Comparison of ENCODE assay signal across 1 cellular context in the genomic region with DNA sequence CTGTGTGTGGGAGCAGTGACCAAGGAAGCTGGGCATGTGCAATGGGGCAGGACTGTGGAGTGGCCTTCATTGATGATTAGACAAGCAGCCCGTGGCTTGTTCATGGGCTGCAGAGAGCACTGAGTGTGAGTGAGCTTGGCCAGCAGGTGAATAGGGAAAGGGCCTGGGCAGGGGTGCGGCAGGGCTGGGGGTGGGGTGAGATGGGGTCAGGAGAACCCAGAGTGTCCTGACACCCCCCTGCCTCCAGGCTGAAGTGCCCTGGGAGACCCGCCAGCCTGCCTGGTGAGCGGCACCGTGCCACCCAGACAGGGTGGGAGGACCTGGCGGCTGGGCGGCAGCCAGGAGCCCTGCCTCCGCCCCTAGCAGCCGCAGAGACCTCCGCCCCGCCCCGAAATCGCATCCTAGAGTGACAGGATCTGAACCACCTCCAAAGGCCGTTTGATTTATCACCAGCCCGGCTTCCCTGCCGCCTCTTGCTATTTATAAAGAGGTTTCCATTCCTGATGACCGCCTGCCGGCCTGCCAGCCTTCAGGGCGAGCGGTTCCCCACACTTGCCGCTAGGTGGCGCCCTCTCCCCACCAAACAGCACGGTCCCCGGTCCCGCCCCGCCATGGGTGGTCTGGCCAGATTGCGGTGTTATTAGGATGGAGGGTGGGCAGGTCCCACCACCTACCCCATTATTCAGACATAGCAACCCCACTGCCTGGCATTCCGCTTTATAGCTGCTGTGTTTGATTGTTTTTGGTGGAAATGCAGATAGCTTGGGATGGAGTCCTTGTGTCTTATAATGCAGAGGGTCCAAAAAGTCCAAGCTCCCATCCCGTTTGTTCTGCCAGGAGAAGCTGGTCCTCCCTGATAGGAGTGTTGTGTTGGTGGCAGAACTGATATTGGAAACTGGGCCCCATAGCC.
TF ChIP-seq lines count a peak whose summit lies in the region.

No MANE protein-coding gene starts in this region.

TF ChIP-seq in K562, 482 proteins besides CTCF, POLR2A, EP300 and RAD21 (continues in another document):
- TF ChIP-seq ZSCAN32 (CRISPR knock-in tag; IDR thresholded peaks at IDR 0.05) (no peak), ZSCAN29 (IDR thresholded peaks at IDR 0.05) (no peak), KLF10 (CRISPR knock-in tag; IDR thresholded peaks at IDR 0.05) (no peak), CEBPB (tag; IDR thresholded peaks at IDR 0.05) (no peak), TARDBP (IDR thresholded peaks at IDR 0.05) (no peak), PHF21A (IDR thresholded peaks at IDR 0.05; ENCODE audit: borderline replicate concordance, low read depth) (peak; percentile 95), HDAC2 (IDR thresholded peaks at IDR 0.05) (no peak), HEY1 (CRISPR knock-in tag; IDR thresholded peaks at IDR 0.05; ENCODE audit: borderline replicate concordance) (no peak), ZNF311 (CRISPR knock-in tag; IDR thresholded peaks at IDR 0.05) (no peak), ZNF583 (CRISPR knock-in tag; IDR thresholded peaks at IDR 0.05) (no peak), HNRNPH1 (optimal IDR thresholded peaks at IDR 0.05; ENCODE audit: low read depth, low read length) (no peak), SETDB1 (IDR thresholded peaks at IDR 0.05; ENCODE audit: low read length) (no peak), CHD2 (IDR thresholded peaks at IDR 0.05; ENCODE audit: low read depth, low read length) (no peak), TBL1XR1 (IDR thresholded peaks at IDR 0.05; ENCODE audit: low read length in 2 of 2) (0 out of 4 replicates have a peak, but pooled peaks of 1 of the 2 experiments have one; percentile 53), CBX5 (IDR thresholded peaks at IDR 0.05; ENCODE audit: borderline replicate concordance, low read depth) (no peak), MTA1 (IDR thresholded peaks at IDR 0.05; ENCODE audit: borderline replicate concordance) (no peak), MCM2 (IDR thresholded peaks at IDR 0.05; ENCODE audit: low read depth) (no peak), JUN (IDR thresholded peaks at IDR 0.05; ENCODE audit: borderline replicate concordance, low read depth, low read length) (0 out of 2 replicates have a peak, but pooled peaks have one; percentile 30), JUN (CRISPR knock-in tag; IDR thresholded peaks at IDR 0.05; ENCODE audit: borderline replicate concordance) (no peak), GABPB2 (CRISPR knock-in tag; conservative IDR thresholded peaks at IDR 0.05) (no peak), U2AF1 (optimal IDR thresholded peaks at IDR 0.05; ENCODE audit: low read depth, low read length) (no peak), PHB (CRISPR knock-in tag; IDR thresholded peaks at IDR 0.05) (no peak), PCBP1 (IDR thresholded peaks at IDR 0.05; ENCODE audit: low read depth, low read length, poor library complexity, severe bottlenecking) (peak; percentile 32), ZNF24 (IDR thresholded peaks at IDR 0.05) (no peak), NUFIP1 (IDR thresholded peaks at IDR 0.05; ENCODE audit: partially characterized antibody) (no peak), RNF2 (IDR thresholded peaks at IDR 0.05) (no peak), PHTF2 (CRISPR knock-in tag; IDR thresholded peaks at IDR 0.05) (no peak), ZEB2 (IDR thresholded peaks at IDR 0.05) (no peak), CBX1 (IDR thresholded peaks at IDR 0.05; ENCODE audit: low read depth) (no peak), GATA2 (CRISPR knock-in tag; IDR thresholded peaks at IDR 0.05) (no peak), PRMT5 (CRISPR knock-in tag; IDR thresholded peaks at IDR 0.05) (no peak), SLC30A9 (CRISPR knock-in tag; IDR thresholded peaks at IDR 0.05) (no peak), SAFB2 (IDR thresholded peaks at IDR 0.05; ENCODE audit: borderline replicate concordance, low read depth, low read length, severe bottlenecking) (no peak), HNRNPK (IDR thresholded peaks at IDR 0.05; ENCODE audit: low read depth, low read length, poor library complexity, severe bottlenecking) (no peak), ZBTB8A (IDR thresholded peaks at IDR 0.05; ENCODE audit: partially characterized antibody) (no peak), YBX1 (IDR thresholded peaks at IDR 0.05) (no peak), ZNF41 (CRISPR knock-in tag; conservative IDR thresholded peaks at IDR 0.05) (no peak), C11orf30 (IDR thresholded peaks at IDR 0.05; ENCODE audit: low read depth) (no peak), LEF1 (IDR thresholded peaks at IDR 0.05) (no peak), DDX20 (tag; IDR thresholded peaks at IDR 0.05; ENCODE audit: low read depth) (no peak)
- TF ChIP-seq, protein P1, sequence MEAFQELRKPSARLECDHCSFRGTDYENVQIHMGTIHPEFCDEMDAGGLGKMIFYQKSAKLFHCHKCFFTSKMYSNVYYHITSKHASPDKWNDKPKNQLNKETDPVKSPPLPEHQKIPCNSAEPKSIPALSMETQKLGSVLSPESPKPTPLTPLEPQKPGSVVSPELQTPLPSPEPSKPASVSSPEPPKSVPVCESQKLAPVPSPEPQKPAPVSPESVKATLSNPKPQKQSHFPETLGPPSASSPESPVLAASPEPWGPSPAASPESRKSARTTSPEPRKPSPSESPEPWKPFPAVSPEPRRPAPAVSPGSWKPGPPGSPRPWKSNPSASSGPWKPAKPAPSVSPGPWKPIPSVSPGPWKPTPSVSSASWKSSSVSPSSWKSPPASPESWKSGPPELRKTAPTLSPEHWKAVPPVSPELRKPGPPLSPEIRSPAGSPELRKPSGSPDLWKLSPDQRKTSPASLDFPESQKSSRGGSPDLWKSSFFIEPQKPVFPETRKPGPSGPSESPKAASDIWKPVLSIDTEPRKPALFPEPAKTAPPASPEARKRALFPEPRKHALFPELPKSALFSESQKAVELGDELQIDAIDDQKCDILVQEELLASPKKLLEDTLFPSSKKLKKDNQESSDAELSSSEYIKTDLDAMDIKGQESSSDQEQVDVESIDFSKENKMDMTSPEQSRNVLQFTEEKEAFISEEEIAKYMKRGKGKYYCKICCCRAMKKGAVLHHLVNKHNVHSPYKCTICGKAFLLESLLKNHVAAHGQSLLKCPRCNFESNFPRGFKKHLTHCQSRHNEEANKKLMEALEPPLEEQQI (IDR thresholded peaks at IDR 0.05): no peak
- TF ChIP-seq, protein P2, sequence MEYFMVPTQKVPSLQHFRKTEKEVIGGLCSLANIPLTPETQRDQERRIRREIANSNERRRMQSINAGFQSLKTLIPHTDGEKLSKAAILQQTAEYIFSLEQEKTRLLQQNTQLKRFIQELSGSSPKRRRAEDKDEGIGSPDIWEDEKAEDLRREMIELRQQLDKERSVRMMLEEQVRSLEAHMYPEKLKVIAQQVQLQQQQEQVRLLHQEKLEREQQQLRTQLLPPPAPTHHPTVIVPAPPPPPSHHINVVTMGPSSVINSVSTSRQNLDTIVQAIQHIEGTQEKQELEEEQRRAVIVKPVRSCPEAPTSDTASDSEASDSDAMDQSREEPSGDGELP (CRISPR knock-in tag; IDR thresholded peaks at IDR 0.05; ENCODE audit: borderline replicate concordance): peak; percentile 9; the same call in 1 of the 2 replicates
- TF ChIP-seq, protein P3, sequence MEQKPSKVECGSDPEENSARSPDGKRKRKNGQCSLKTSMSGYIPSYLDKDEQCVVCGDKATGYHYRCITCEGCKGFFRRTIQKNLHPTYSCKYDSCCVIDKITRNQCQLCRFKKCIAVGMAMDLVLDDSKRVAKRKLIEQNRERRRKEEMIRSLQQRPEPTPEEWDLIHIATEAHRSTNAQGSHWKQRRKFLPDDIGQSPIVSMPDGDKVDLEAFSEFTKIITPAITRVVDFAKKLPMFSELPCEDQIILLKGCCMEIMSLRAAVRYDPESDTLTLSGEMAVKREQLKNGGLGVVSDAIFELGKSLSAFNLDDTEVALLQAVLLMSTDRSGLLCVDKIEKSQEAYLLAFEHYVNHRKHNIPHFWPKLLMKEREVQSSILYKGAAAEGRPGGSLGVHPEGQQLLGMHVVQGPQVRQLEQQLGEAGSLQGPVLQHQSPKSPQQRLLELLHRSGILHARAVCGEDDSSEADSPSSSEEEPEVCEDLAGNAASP (IDR thresholded peaks at IDR 0.05): no peak
- TF ChIP-seq, protein P4, sequence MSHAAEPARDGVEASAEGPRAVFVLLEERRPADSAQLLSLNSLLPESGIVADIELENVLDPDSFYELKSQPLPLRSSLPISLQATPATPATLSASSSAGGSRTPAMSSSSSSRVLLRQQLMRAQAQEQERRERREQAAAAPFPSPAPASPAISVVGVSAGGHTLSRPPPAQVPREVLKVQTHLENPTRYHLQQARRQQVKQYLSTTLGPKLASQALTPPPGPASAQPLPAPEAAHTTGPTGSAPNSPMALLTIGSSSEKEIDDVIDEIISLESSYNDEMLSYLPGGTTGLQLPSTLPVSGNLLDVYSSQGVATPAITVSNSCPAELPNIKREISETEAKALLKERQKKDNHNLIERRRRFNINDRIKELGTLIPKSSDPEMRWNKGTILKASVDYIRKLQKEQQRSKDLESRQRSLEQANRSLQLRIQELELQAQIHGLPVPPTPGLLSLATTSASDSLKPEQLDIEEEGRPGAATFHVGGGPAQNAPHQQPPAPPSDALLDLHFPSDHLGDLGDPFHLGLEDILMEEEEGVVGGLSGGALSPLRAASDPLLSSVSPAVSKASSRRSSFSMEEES (CRISPR knock-in tag; IDR thresholded peaks at IDR 0.05): no peak
- TF ChIP-seq, protein P5, sequence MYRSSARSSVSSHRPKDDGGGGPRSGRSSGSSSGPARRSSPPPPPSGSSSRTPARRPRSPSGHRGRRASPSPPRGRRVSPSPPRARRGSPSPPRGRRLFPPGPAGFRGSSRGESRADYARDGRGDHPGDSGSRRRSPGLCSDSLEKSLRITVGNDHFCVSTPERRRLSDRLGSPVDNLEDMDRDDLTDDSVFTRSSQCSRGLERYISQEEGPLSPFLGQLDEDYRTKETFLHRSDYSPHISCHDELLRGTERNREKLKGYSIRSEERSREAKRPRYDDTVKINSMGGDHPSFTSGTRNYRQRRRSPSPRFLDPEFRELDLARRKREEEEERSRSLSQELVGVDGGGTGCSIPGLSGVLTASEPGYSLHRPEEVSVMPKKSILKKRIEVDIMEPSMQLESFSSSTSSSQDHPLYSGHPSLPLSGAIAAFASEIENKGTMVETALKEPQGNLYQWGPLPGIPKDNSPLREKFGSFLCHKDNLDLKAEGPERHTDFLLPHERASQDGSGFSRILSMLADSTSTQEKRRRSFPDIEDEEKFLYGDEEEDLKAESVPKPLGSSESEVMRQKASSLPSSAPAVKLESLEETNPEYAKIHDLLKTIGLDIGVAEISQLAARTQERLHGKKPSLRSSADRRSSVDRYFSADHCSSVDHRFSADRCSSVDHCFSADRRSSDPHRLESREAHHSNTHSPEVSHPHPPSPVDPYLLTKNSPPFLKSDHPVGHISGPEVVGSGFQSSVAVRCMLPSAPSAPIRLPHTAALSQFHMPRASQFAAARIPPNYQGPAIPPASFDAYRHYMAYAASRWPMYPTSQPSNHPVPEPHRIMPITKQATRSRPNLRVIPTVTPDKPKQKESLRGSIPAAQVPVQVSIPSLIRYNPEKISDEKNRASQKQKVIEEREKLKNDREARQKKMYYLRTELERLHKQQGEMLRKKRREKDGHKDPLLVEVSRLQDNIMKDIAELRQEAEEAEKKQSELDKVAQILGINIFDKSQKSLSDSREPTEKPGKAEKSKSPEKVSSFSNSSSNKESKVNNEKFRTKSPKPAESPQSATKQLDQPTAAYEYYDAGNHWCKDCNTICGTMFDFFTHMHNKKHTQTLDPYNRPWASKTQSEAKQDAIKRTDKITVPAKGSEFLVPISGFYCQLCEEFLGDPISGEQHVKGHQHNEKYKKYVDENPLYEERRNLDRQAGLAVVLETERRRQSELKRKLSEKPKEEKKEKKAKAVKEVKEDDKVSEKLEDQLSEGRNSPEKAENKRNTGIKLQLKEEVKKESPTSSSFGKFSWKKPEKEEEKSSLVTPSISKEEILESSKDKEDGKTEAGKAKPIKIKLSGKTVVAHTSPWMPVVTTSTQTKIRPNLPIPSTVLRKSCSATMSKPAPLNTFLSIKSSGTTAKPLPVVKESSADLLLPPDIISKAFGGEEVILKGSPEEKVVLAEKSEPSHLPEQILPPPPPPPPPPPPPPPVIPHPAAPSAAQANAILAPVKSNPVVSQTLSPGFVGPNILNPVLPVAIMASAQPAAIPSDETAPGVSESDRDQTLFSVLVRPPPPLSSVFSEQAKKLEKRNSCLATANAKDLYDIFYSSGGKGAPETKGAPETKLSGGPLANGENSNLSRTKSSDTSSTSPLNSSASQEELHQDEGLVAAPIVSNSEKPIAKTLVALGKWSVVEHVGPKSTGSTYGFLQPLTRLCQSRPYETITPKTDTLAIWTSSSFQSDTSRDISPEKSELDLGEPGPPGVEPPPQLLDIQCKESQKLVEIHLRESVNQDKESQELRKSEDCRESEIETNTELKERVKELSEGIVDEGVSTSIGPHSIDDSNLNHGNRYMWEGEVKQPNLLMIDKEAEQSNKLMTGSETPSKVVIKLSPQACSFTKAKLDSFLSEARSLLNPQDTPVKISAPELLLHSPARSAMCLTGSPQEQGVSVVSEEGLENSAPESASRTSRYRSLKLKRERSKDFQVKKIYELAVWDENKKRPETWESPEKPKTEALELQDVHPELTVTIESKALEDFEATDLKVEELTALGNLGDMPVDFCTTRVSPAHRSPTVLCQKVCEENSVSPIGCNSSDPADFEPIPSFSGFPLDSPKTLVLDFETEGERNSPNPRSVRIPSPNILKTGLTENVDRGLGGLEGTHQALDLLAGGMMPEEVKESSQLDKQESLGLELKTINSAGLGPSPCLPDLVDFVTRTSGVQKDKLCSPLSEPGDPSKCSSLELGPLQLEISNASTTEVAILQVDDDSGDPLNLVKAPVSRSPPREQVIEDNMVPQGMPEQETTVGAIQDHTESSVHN (IDR thresholded peaks at IDR 0.05; ENCODE audit: borderline replicate concordance in 1 of 2, low read depth in 1 of 2): no peak
- TF ChIP-seq, protein P6, sequence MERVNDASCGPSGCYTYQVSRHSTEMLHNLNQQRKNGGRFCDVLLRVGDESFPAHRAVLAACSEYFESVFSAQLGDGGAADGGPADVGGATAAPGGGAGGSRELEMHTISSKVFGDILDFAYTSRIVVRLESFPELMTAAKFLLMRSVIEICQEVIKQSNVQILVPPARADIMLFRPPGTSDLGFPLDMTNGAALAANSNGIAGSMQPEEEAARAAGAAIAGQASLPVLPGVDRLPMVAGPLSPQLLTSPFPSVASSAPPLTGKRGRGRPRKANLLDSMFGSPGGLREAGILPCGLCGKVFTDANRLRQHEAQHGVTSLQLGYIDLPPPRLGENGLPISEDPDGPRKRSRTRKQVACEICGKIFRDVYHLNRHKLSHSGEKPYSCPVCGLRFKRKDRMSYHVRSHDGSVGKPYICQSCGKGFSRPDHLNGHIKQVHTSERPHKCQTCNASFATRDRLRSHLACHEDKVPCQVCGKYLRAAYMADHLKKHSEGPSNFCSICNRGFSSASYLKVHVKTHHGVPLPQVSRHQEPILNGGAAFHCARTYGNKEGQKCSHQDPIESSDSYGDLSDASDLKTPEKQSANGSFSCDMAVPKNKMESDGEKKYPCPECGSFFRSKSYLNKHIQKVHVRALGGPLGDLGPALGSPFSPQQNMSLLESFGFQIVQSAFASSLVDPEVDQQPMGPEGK (CRISPR knock-in tag; IDR thresholded peaks at IDR 0.05; ENCODE audit: borderline replicate concordance): no peak
- TF ChIP-seq, protein P7, sequence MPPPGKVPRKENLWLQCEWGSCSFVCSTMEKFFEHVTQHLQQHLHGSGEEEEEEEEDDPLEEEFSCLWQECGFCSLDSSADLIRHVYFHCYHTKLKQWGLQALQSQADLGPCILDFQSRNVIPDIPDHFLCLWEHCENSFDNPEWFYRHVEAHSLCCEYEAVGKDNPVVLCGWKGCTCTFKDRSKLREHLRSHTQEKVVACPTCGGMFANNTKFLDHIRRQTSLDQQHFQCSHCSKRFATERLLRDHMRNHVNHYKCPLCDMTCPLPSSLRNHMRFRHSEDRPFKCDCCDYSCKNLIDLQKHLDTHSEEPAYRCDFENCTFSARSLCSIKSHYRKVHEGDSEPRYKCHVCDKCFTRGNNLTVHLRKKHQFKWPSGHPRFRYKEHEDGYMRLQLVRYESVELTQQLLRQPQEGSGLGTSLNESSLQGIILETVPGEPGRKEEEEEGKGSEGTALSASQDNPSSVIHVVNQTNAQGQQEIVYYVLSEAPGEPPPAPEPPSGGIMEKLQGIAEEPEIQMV (tag; conservative IDR thresholded peaks at IDR 0.05; ENCODE audit: low read depth): no peak
